In the genomic region with DNA sequence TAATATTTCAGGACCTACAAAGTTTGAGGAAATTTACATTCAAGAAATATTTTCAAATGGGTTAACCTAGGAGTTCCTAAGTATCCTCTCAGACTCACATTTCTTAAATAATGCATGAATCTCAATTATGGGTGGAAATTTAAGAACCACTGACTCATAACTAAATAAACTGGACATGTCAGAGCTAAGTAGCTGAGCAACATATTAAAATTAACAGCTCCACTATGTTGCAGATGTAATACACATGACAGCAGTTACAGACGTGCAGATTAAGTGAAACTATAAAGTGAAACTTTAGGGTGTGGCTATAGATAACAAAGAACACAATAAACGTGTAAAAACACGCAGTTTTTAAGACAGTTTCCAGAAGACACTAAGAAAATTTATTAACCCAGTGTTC, we compare ENCODE assay signal across 10 cellular contexts. TPM values are rescaled to one million over a fixed set of nuclear protein-coding genes. Genes with fewer than 3 reads are reported as not detected.
DNase-seq lines count a peak whose midpoint lies in the region; ATAC-seq and TF ChIP-seq lines count a peak whose summit lies in the region.
"Had no signal": no experiment of that assay in that cellular context is flagged by ENCODE, and none has a peak within 500 bp of the region (broad histone marks: within the 10 kb centered on the region; RNA-seq: fewer than 3 reads in every experiment).

No MANE protein-coding gene starts in this region.

- H3K9me3 ChIP-seq in lower lobe of right lung: no peaks in the 10 kb centered on the region

- CTCF ChIA-PET in activated naive CD4-positive, alpha-beta T cell treated with anti-CD3 and anti-CD28 coated beads, Interleukin-2, amount 10 ng/mL, durations not matched to agents 7 days and 5 days (lab: Charles Lee): interaction anchor here (0.9 to 2.6 kb wide), 3 partner anchors 25 to 139 kb away, joined by 4 to 8 read pairs (median 5); partner anchors contain the start of gene DNMBP

- no peak overlapping the region for H3K27ac ChIP-seq in lower lobe of right lung

- peak overlapping the region in 2 of 4 donors; percentile 49 to 66 for H3K4me3 Mint-ChIP-seq in IgD-negative memory B cell
- H3K4me3 Mint-ChIP-seq in activated naive CD4-positive, alpha-beta T cell treated with anti-CD3 and anti-CD28 coated beads, Interleukin-2, amount 10 ng/mL, durations not matched to agents 7 days and 5 days: no peak overlapping the region

- H3K36me3 ChIP-seq in lower lobe of right lung: peaks cover 4% of the 10 kb centered on the region

- no peaks in the 10 kb centered on the region for H3K9me3 Mint-ChIP-seq in IgD-negative memory B cell
- H3K9me3 Mint-ChIP-seq in activated naive CD4-positive, alpha-beta T cell treated with anti-CD3 and anti-CD28 coated beads, Interleukin-2, amount 10 ng/mL, durations not matched to agents 7 days and 5 days: no peaks in the 10 kb centered on the region

- H3K4me1 ChIP-seq in lower lobe of right lung: peaks cover 28% of the 10 kb centered on the region

- peak overlapping the region in 2 of 3 donors; percentile 60 to 77 for H3K27ac Mint-ChIP-seq in IgD-negative memory B cell
- H3K27ac Mint-ChIP-seq in activated naive CD4-positive, alpha-beta T cell treated with anti-CD3 and anti-CD28 coated beads, Interleukin-2, amount 10 ng/mL, durations not matched to agents 7 days and 5 days: no peak overlapping the region

- no peak overlapping the region for H3K4me3 ChIP-seq in epithelial cell of esophagus (ENCODE audit: low read length)
- H3K4me3 ChIP-seq in skeletal muscle cell (ENCODE audit: low read depth, low read length): peak overlapping the region; percentile 3
- no peak overlapping the region for H3K4me3 ChIP-seq in lower lobe of right lung

- H3K36me3 Mint-ChIP-seq in IgD-negative memory B cell: peaks cover 3% of the 10 kb centered on the region
- no peaks in the 10 kb centered on the region for H3K36me3 Mint-ChIP-seq in activated naive CD4-positive, alpha-beta T cell treated with anti-CD3 and anti-CD28 coated beads, Interleukin-2, amount 10 ng/mL, durations not matched to agents 7 days and 5 days

- H3K27me3 Mint-ChIP-seq in IgD-negative memory B cell: no peaks in the 10 kb centered on the region
- peaks cover 3% of the 10 kb centered on the region for H3K27me3 Mint-ChIP-seq in activated naive CD4-positive, alpha-beta T cell treated with anti-CD3 and anti-CD28 coated beads, Interleukin-2, amount 10 ng/mL, durations not matched to agents 7 days and 5 days

- intact Hi-C loops in lower lobe of right lung (cut with DNase I): no loop called here

- H3K27me3 ChIP-seq in lower lobe of right lung (ENCODE audit: low read depth): no peaks in the 10 kb centered on the region

- DNase-seq in epithelial cell of esophagus (ENCODE audit: low read depth): peak; percentile 89
- no peak for DNase-seq in skeletal muscle cell (ENCODE audit: low read depth)
- no peak for DNase-seq in lower lobe of right lung
- DNase-seq in activated naive CD4-positive, alpha-beta T cell treated with anti-CD3 and anti-CD28 coated beads, Interleukin-2, amount 10 ng/mL, durations not matched to agents 7 days and 5 days: no peak
- DNase-seq: activated CD8-positive, alpha-beta memory T cell treated with anti-CD3 and anti-CD28 coated beads, Interleukin-2, amount 50 U/mL, for 48 hours; NCI-H2029 treated with DMSO at 0.1 percent for 48 hours had no signal

- ATAC-seq in GM18498 (IDR thresholded peaks at IDR 0.05; ENCODE audit: unreplicated experiment) (peak; percentile 50), HG03095 (IDR thresholded peaks at IDR 0.05; ENCODE audit: unreplicated experiment) (no peak), lower lobe of right lung (no peak), GM21515 (IDR thresholded peaks at IDR 0.05; ENCODE audit: unreplicated experiment) (no peak)

- H3K4me1 Mint-ChIP-seq in IgD-negative memory B cell: peaks cover 32 to 40% (median 36%) of the 10 kb centered on the region in 3 donors
- peaks cover 17% of the 10 kb centered on the region for H3K4me1 Mint-ChIP-seq in activated naive CD4-positive, alpha-beta T cell treated with anti-CD3 and anti-CD28 coated beads, Interleukin-2, amount 10 ng/mL, durations not matched to agents 7 days and 5 days

- TF ChIP-seq CTCF in epithelial cell of esophagus (IDR thresholded peaks at IDR 0.05; ENCODE audit: insufficient read depth, low read depth, low read length, missing control alignments): no peak
- no peak for TF ChIP-seq CTCF in lower lobe of right lung (IDR thresholded peaks at IDR 0.05)

RNA-seq across cellular contexts. Expression of gene DNMBP, which starts 25.5 kb away (rescaled TPM):
- 3.5 TPM for polyA plus RNA-seq in IgD-negative memory B cell
- total RNA-seq in lower lobe of right lung: 13.7 TPM
